In the genomic region with DNA sequence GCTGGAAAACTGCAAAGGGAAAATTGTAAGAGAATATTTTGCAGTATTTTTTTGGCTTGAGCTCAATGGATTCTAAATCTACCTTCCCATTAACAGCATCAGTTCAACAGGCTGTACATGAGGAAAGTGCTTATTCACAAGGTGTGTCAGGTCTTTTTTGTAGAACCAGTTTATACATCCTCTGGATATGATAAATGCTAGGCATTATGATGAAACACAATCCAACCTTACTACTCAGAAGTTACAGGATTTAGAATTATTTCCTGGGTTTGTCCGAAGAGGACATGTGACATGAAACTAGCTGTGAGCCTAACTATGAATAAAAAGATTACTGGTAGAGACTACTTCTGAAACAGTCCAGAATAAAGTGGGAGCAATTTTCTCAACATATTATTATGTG, we compare ENCODE assay signal across 31 cellular contexts. TPM values are rescaled to one million over a fixed set of nuclear protein-coding genes. Genes with fewer than 3 reads are reported as not detected.
DNase-seq lines count a peak whose midpoint lies in the region; ATAC-seq, FAIRE-seq and TF ChIP-seq lines count a peak whose summit lies in the region.
"Had no signal": no experiment of that assay in that cellular context is flagged by ENCODE, and none has a peak within 500 bp of the region (broad histone marks: within the 10 kb centered on the region; RNA-seq: fewer than 3 reads in every experiment).

No MANE protein-coding gene starts in this region.

- H3K4me2 ChIP-seq in mammary epithelial cell (ENCODE audit: insufficient read depth, low read depth, low read length): peak overlapping the region; percentile 43
- H3K4me2 ChIP-seq: GM23338 had no signal

- no peaks in the 10 kb centered on the region for H3K9me3 ChIP-seq in mammary epithelial cell (replicated peaks; ENCODE audit: insufficient read depth, low read length)
- H3K9me3 ChIP-seq: BE2C, HAP-1, SJCRH30 had no signal

- FAIRE-seq in bronchial epithelial cell (lab: Jason Lieb, UNC): no peak
- FAIRE-seq: HepG2, RCC 7860 had no signal

- H3K4me3 Mint-ChIP-seq in MCF 10A (ENCODE audit: unreplicated experiment): no peak overlapping the region
- H3K4me3 Mint-ChIP-seq: CD14-positive monocyte; CD8-positive, alpha-beta memory T cell; GM23338 had no signal

- H3K4me1 ChIP-seq in mammary epithelial cell (ENCODE audit: insufficient read depth, low read length): peaks cover 32% of the 10 kb centered on the region
- H3K4me1 ChIP-seq: BE2C had no signal

- H3K36me3 ChIP-seq in mammary epithelial cell (ENCODE audit: insufficient read depth, low read length): no peaks in the 10 kb centered on the region
- no peaks in the 10 kb centered on the region for H3K36me3 ChIP-seq in bronchial epithelial cell (ENCODE audit: control insufficient read depth, insufficient read depth, low read length)
- H3K36me3 ChIP-seq: BE2C, HAP-1, SJCRH30 had no signal

- intact Hi-C loops in mammary epithelial cell (cut with micrococcal nuclease): no loop called here
- intact Hi-C loops in MCF 10A (cut with micrococcal nuclease): no loop called here

- ATAC-seq in GM19035 (IDR thresholded peaks at IDR 0.05; ENCODE audit: unreplicated experiment): no peak
- ATAC-seq: GM23338, HepG2, Right ventricle myocardium inferior, SK-N-SH treated with all-trans-retinoic acid at 6 μM for 48 hours had no signal

- H2AFZ ChIP-seq in mammary epithelial cell (ENCODE audit: low read depth, low read length): peak overlapping the region; percentile 44
- H2AFZ ChIP-seq: GM23338 had no signal

- in situ Hi-C loops in mammary epithelial cell (cut with MboI; ENCODE audit: low sequenced_read_pairs in 2 of 2): loop anchor here in 1 of 2 donors (25.0 kb wide), 1 partner anchor 217 kb away; no protein-coding TSS in a partner anchor

- no peaks in the 10 kb centered on the region for H4K20me1 ChIP-seq in mammary epithelial cell (ENCODE audit: insufficient read depth, low read length)

- H3K4me3 ChIP-seq in mammary epithelial cell (replicated peaks in 1 of 3; ENCODE audit: insufficient read depth in 1 of 3, low read depth in 2 of 3, low read length in 3 of 3): no peak overlapping the region
- H3K4me3 ChIP-seq in bronchial epithelial cell (ENCODE audit: low read depth, low read length): no peak overlapping the region
- H3K4me3 ChIP-seq: GM23338, HAP-1, SJCRH30 had no signal

- BruUV-seq in mammary epithelial cell (replicated peaks; lab: Mats Ljungman, UMichigan): no TSS peak
- BruUV-seq in MCF 10A (replicated peaks; lab: Mats Ljungman, UMichigan): no TSS peak

- no peaks in the 10 kb centered on the region for H3K27me3 ChIP-seq in mammary epithelial cell (ENCODE audit: insufficient read depth, low read length)
- no peaks in the 10 kb centered on the region for H3K27me3 ChIP-seq in bronchial epithelial cell (ENCODE audit: control insufficient read depth, insufficient read depth, low read length)
- H3K27me3 ChIP-seq: BE2C, SJCRH30 had no signal

- 76% methylated on average over 1 of the region's 1 CpG for WGBS in mammary epithelial cell (ENCODE audit: low coverage, missing lambda C conversion rate)

- no peak overlapping the region for H3K27ac Mint-ChIP-seq in MCF 10A (ENCODE audit: low read depth, unreplicated experiment)
- H3K27ac Mint-ChIP-seq: CD8-positive, alpha-beta memory T cell; GM23338 had no signal

- H3K9ac ChIP-seq in mammary epithelial cell (ENCODE audit: insufficient read depth, low read length): peak overlapping the region; percentile 12

- POLR2A ChIA-PET in MCF 10A (lab: Yijun Ruan, JAX): interaction anchor here (0.6 to 1.4 kb wide), 2 partner anchors 88 to 721 kb away, joined by 3 to 4 read pairs; no protein-coding TSS in a partner anchor

- CTCF ChIA-PET in mammary epithelial cell (lab: Charles Lee; ENCODE audit: low non-redundant PET) (no interaction called here), MCF 10A (lab: Yijun Ruan, JAX) (interaction anchor here (0.5 to 1.0 kb wide), 2 partner anchors 189 to 218 kb away, joined by 3 to 5 read pairs; no protein-coding TSS in a partner anchor)

- no peaks in the 10 kb centered on the region for H3K9me3 Mint-ChIP-seq in MCF 10A (ENCODE audit: unreplicated experiment)
- H3K9me3 Mint-ChIP-seq: CD8-positive, alpha-beta memory T cell; GM23338 had no signal

- peak overlapping the region; percentile 40 for H3K27ac ChIP-seq in mammary epithelial cell (ENCODE audit: insufficient read depth, low read depth, low read length)
- H3K27ac ChIP-seq: HL-60, SJCRH30 had no signal

- H3K36me3 Mint-ChIP-seq in MCF 10A (ENCODE audit: insufficient read depth, unreplicated experiment): no peaks in the 10 kb centered on the region
- H3K36me3 Mint-ChIP-seq: CD14-positive monocyte; CD8-positive, alpha-beta memory T cell had no signal

- dilution Hi-C loops in mammary epithelial cell (cut with HindIII; ENCODE audit: low sequenced_read_pairs): no loop called here

- no peaks in the 10 kb centered on the region for H3K27me3 Mint-ChIP-seq in MCF 10A (ENCODE audit: insufficient read depth, unreplicated experiment)

- no peaks in the 10 kb centered on the region for H3K79me2 ChIP-seq in mammary epithelial cell (ENCODE audit: insufficient read depth, low read length)

- no peak for TF ChIP-seq CTCF in mammary epithelial cell (conservative IDR thresholded peaks at IDR 0.05 in 1 of 2, IDR thresholded peaks at IDR 0.05 in 1 of 2; ENCODE audit: extremely low read depth in 1 of 2, insufficient read depth in 1 of 2, low read depth in 1 of 2, low read length in 2 of 2)
- no peak for TF ChIP-seq CTCF in MCF 10A (IDR thresholded peaks at IDR 0.05; ENCODE audit: unreplicated experiment)
- no peak for TF ChIP-seq CTCF in bronchial epithelial cell (IDR thresholded peaks at IDR 0.05; ENCODE audit: insufficient read depth, low read length, severe bottlenecking)

- DNase-seq in mammary epithelial cell: peak; percentile 78
- no peak for DNase-seq in MCF 10A (ENCODE audit: unreplicated experiment)
- DNase-seq in bronchial epithelial cell (ENCODE audit: low read depth): peak; percentile 87
- peak; percentile 27 for DNase-seq in iris pigment epithelial cell (ENCODE audit: low read depth)
- DNase-seq in NCI-H2029 (lab: John Stamatoyannopoulos, UW): no peak
- no peak for DNase-seq in HUDEP-2 (lab: John Stamatoyannopoulos, UW; ENCODE audit: unreplicated experiment in 76 of 76)
- no peak for DNase-seq in COR-L47 (lab: John Stamatoyannopoulos, UW)
- DNase-seq: 8988T; ACHN; BE2C; CD8-positive, alpha-beta memory T cell; DMS153; DND-41; Karpas-422; NCI-H1092 treated with DMSO at 0.1 percent for 48 hours; NCI-H1436; NCI-H187; NCI-H2171 treated with DMSO at 0.1 percent for 48 hours; NCI-H446 treated with DMSO at 0.1 percent for 48 hours; NCI-H526; SJCRH30 had no signal

- H3K4me1 Mint-ChIP-seq in MCF 10A (ENCODE audit: insufficient read depth, unreplicated experiment): no peaks in the 10 kb centered on the region
- H3K4me1 Mint-ChIP-seq: CD8-positive, alpha-beta memory T cell; GM23338 had no signal

RNA-seq across cellular contexts. Expression of a gene that starts 49.5 kb away (rescaled TPM):
- total RNA-seq in mammary epithelial cell (not detected), MCF 10A (2022) (not detected in 2 replicates), bronchial epithelial cell (not detected in 2 replicates)
- polyA plus RNA-seq in mammary epithelial cell: not detected
- polyA minus RNA-seq in mammary epithelial cell: not detected
- total RNA-seq: CD8-positive, alpha-beta memory T cell; GM23338; HepG2; HT-29; Right ventricle myocardium inferior; SJCRH30 had no signal
- polyA plus RNA-seq: CD14-positive monocyte; CD8-positive, alpha-beta memory T cell; GM23338; HepG2 had no signal

Comparison
In these comparisons a context has a peak if more than half of its experiments do, and no peak if none do; other contexts are left out.
1. DNase-seq: peak in mammary epithelial cell (single experiment), bronchial epithelial cell (single experiment) and iris pigment epithelial cell (single experiment); none in MCF 10A (single experiment), NCI-H2029 (single experiment), HUDEP-2 (0 of 76) and COR-L47 (single experiment).